Comparison of ENCODE assay signal across 18 cellular contexts in genomic region chr6:24513602-24514001, GRCh38. TPM values are rescaled to one million over a fixed set of nuclear protein-coding genes. Genes with fewer than 3 reads are reported as not detected.
A peak's percentile ranks its signal among the peaks of the same experiment; 100 is the strongest.
DNase-seq lines count a peak whose midpoint lies in the region; ATAC-seq and TF ChIP-seq lines count a peak whose summit lies in the region.
"Had no signal": no experiment of that assay in that cellular context is flagged by ENCODE, and none has a peak within 500 bp of the region (broad histone marks: within the 10 kb centered on the region; RNA-seq: fewer than 3 reads in every experiment).

No MANE protein-coding gene starts in this region.

- no peaks in the 10 kb centered on the region for H3K27me3 ChIP-seq in tibial nerve
- H3K27me3 ChIP-seq: dorsolateral prefrontal cortex, tibial artery had no signal

- TF ChIP-seq CTCF in tibial nerve (IDR thresholded peaks at IDR 0.05), result no peak

- H3K27ac Mint-ChIP-seq in IgD-negative memory B cell, result peak overlapping the region in 2 of 3 donors; percentile 71 to 78
- H3K27ac Mint-ChIP-seq: activated naive CD8-positive, alpha-beta T cell treated with anti-CD3 and anti-CD28 coated beads, Interleukin-2, amount 50 U/mL, for 24 hours; natural killer cell treated with Interleukin-12 subunit alpha and Interleukin-12 subunit beta and Interleukin-15 and Interleukin-18, amount 100 ng/mL, for 72 hours; progenitor cell of endocrine pancreas had no signal

- peaks cover 12% of the 10 kb centered on the region for H3K36me3 Mint-ChIP-seq in IgD-negative memory B cell

- H3K4me1 Mint-ChIP-seq in IgD-negative memory B cell, result peaks cover 27 to 36% (median 31%) of the 10 kb centered on the region in 3 donors

- 92 to 94% methylated on average over 4 of the region's 4 CpGs for WGBS in tibial nerve, 2 donors

- H3K4me3 Mint-ChIP-seq in IgD-negative memory B cell, result no peak overlapping the region
- H3K4me3 Mint-ChIP-seq: activated naive CD8-positive, alpha-beta T cell treated with anti-CD3 and anti-CD28 coated beads, Interleukin-2, amount 50 U/mL, for 24 hours; natural killer cell treated with Interleukin-12 subunit alpha and Interleukin-12 subunit beta and Interleukin-15 and Interleukin-18, amount 100 ng/mL, for 72 hours had no signal

- intact Hi-C loops in Right ventricle myocardium superior (cut with DNase I), result loop anchor here (10.0 kb wide), 1 partner anchor 79 kb away; no protein-coding TSS in a partner anchor

- DNase-seq in activated CD8-positive, alpha-beta memory T cell treated with anti-CD3 and anti-CD28 coated beads, Interleukin-2, amount 50 U/mL, for 48 hours, result peak; percentile 18
- no peak for DNase-seq in activated CD8-positive, alpha-beta memory T cell treated with anti-CD3 and anti-CD28 coated beads for 24 hours
- no peak for DNase-seq in activated effector memory CD4-positive, alpha-beta T cell treated with Interleukin-2 at 50 U/mL for 16 hours
- no peak for DNase-seq in NCI-H446 (lab: John Stamatoyannopoulos, UW)
- no peak for DNase-seq in tibial nerve (ENCODE audit: low spot score in 2 of 2)
- no peak for DNase-seq in Right ventricle myocardium superior
- DNase-seq: activated CD4-positive, alpha-beta T cell treated with anti-CD3 and anti-CD28 coated beads, Interleukin-2, amount 50 U/mL, for 48 hours; activated naive CD8-positive, alpha-beta T cell treated with anti-CD3 and anti-CD28 coated beads, Interleukin-2, amount 50 U/mL, for 24 hours; C1 segment of cervical spinal cord; dorsolateral prefrontal cortex; NCI-H1930; NCI-H526 treated with DMSO at 0.1 percent for 48 hours; tibial artery had no signal

- peaks cover 0 to 3% (median 0%) of the 10 kb centered on the region in 4 donors for H3K9me3 ChIP-seq in tibial nerve
- H3K9me3 ChIP-seq: tibial artery had no signal

- no peaks in the 10 kb centered on the region for H3K4me1 ChIP-seq in tibial nerve
- H3K4me1 ChIP-seq: tibial artery had no signal

- no peak overlapping the region for H3K4me3 ChIP-seq in tibial nerve
- H3K4me3 ChIP-seq: dorsolateral prefrontal cortex, smooth muscle cell, tibial artery had no signal

- TF ChIP-seq POLR2A in tibial nerve (IDR thresholded peaks at IDR 0.05), result no peak

- no peak for TF ChIP-seq EP300 in tibial nerve (IDR thresholded peaks at IDR 0.05)

- H3K9me3 Mint-ChIP-seq in IgD-negative memory B cell, result no peaks in the 10 kb centered on the region
- H3K9me3 Mint-ChIP-seq: activated naive CD8-positive, alpha-beta T cell treated with anti-CD3 and anti-CD28 coated beads, Interleukin-2, amount 50 U/mL, for 24 hours; natural killer cell treated with Interleukin-12 subunit alpha and Interleukin-12 subunit beta and Interleukin-15 and Interleukin-18, amount 100 ng/mL, for 72 hours had no signal

- peaks cover 0 to 74% (median 0%) of the 10 kb centered on the region in 3 donors for H3K36me3 ChIP-seq in tibial nerve

- no peak overlapping the region for H3K27ac ChIP-seq in tibial nerve
- H3K27ac ChIP-seq: dorsolateral prefrontal cortex, tibial artery had no signal

- peak; percentile 63 for ATAC-seq in HG02571 (IDR thresholded peaks at IDR 0.05; ENCODE audit: unreplicated experiment)
- ATAC-seq in Right ventricle myocardium superior (ENCODE audit: poor library complexity), result no peak
- ATAC-seq: activated naive CD8-positive, alpha-beta T cell treated with anti-CD3 and anti-CD28 coated beads, Interleukin-2, amount 50 U/mL, for 24 hours; natural killer cell treated with Interleukin-12 subunit alpha and Interleukin-12 subunit beta and Interleukin-15 and Interleukin-18, amount 100 ng/mL, for 72 hours had no signal

- H3K27me3 Mint-ChIP-seq in IgD-negative memory B cell, result no peaks in the 10 kb centered on the region
- H3K27me3 Mint-ChIP-seq: activated naive CD8-positive, alpha-beta T cell treated with anti-CD3 and anti-CD28 coated beads, Interleukin-2, amount 50 U/mL, for 24 hours; natural killer cell treated with Interleukin-12 subunit alpha and Interleukin-12 subunit beta and Interleukin-15 and Interleukin-18, amount 100 ng/mL, for 72 hours; progenitor cell of endocrine pancreas had no signal

RNA-seq across cellular contexts. Expression of gene ALDH5A1, which starts 18.8 kb away (rescaled TPM):
- polyA plus RNA-seq in IgD-negative memory B cell, result 16.0 TPM
- total RNA-seq in tibial nerve (10 to 100 TPM in 3 of 4 donors, 1 to 10 TPM in 1; 7.8 to 12.0 (median 11.5) TPM), Right ventricle myocardium superior (23.3 TPM)

RNA-seq across cellular contexts. Expression of gene GPLD1, which starts 24.2 kb away (rescaled TPM):
- polyA plus RNA-seq in IgD-negative memory B cell, result 0.95 TPM
- total RNA-seq in tibial nerve, result 1 to 10 TPM; 2.7 to 3.6 (median 3.0) TPM
- total RNA-seq in Right ventricle myocardium superior, result 1.0 TPM
